Comparison of ENCODE assay signal across 19 cellular contexts in genomic region chr4:153045111-153045982, GRCh38.
DNase-seq lines count a peak whose midpoint lies in the region; ATAC-seq, FAIRE-seq and TF ChIP-seq lines count a peak whose summit lies in the region.
"Had no signal": no experiment of that assay in that cellular context is flagged by ENCODE, and none has a peak within 500 bp of the region (broad histone marks: within the 10 kb centered on the region; RNA-seq: fewer than 3 reads in every experiment).

No MANE protein-coding gene starts in this region.

- no peaks in the 10 kb centered on the region for H3K9me3 ChIP-seq in kidney (ENCODE audit: control insufficient read depth in 1 of 2, low read length in 2 of 2)
- no peaks in the 10 kb centered on the region for H3K9me3 ChIP-seq in ovary
- H3K9me3 ChIP-seq: A549, gastrocnemius medialis, Peyer's patch had no signal

- intact Hi-C loops in kidney (cut with DNase I) (no loop called here), ovary (cut with DNase I) (no loop called here)

- no peak for TF ChIP-seq POLR2A in ovary (IDR thresholded peaks at IDR 0.05)

- DNase-seq in CMK (ENCODE audit: low read depth) (peak; percentile 35), NAMALWA (ENCODE audit: low spot score) (peak; percentile 9), astrocyte of the hippocampus (ENCODE audit: low read depth, low spot score) (peak; percentile 87), kidney (no peak), HPDE6-E6E7 (ENCODE audit: extremely low spot score) (no peak), ovary (no peak)
- DNase-seq: activated naive CD4-positive, alpha-beta T cell treated with Interleukin-2 at 50 U/mL for 16 hours; COR-L47; endodermal cell; gastrocnemius medialis; NCI-H1105; NCI-H345; T-helper 2 cell had no signal

- no peak overlapping the region for H3K9ac ChIP-seq in kidney (ENCODE audit: low read length in 2 of 2)

- ATAC-seq in GM21786 (IDR thresholded peaks at IDR 0.05; ENCODE audit: unreplicated experiment) = peak; percentile 64
- ATAC-seq in HG03571 (IDR thresholded peaks at IDR 0.05; ENCODE audit: unreplicated experiment) = no peak
- ATAC-seq: A549, gastrocnemius medialis had no signal

- H3K4me3 ChIP-seq in kidney (ENCODE audit: low read length in 2 of 2) (no peak overlapping the region), ovary (no peak overlapping the region)
- H3K4me3 ChIP-seq: A549, gastrocnemius medialis, Peyer's patch, tibial nerve had no signal

- H3K36me3 ChIP-seq in kidney (ENCODE audit: control insufficient read depth in 1 of 2, insufficient read depth in 2 of 2, low read length in 2 of 2) (no peaks in the 10 kb centered on the region), ovary (no peaks in the 10 kb centered on the region)
- H3K36me3 ChIP-seq: gastrocnemius medialis, Peyer's patch, tibial nerve had no signal

- no peak for FAIRE-seq in kidney (lab: Jason Lieb, UNC)
- FAIRE-seq: A549, islet of Langerhans had no signal

- no peaks in the 10 kb centered on the region for H3K27me3 ChIP-seq in ovary
- H3K27me3 ChIP-seq: Peyer's patch, tibial nerve had no signal

- WGBS in ovary, 3 donors = 83 to 87% (median 84%) methylated on average over 4 of the region's 4 CpGs

- H3K4me1 ChIP-seq in kidney (ENCODE audit: control insufficient read depth in 1 of 2, insufficient read depth in 1 of 2, low read depth in 1 of 2, low read length in 2 of 2) = no peaks in the 10 kb centered on the region
- H3K4me1 ChIP-seq in ovary (ENCODE audit: insufficient read depth) = no peaks in the 10 kb centered on the region
- H3K4me1 ChIP-seq: A549, gastrocnemius medialis, Peyer's patch, tibial nerve had no signal

- TF ChIP-seq EP300 in ovary (IDR thresholded peaks at IDR 0.05) = no peak

- TF ChIP-seq CTCF in kidney (IDR thresholded peaks at IDR 0.05; ENCODE audit: borderline replicate concordance, extremely low read depth, insufficient read depth) (no peak), ovary (IDR thresholded peaks at IDR 0.05) (no peak)

- no peak overlapping the region for H3K27ac ChIP-seq in kidney (ENCODE audit: low read depth in 2 of 2, low read length in 2 of 2)
- H3K27ac ChIP-seq in ovary = no peak overlapping the region
- H3K27ac ChIP-seq: A549, gastrocnemius medialis, Peyer's patch, tibial nerve had no signal

Comparison
In these comparisons a context has a peak if more than half of its experiments do, and no peak if none do; other contexts are left out.
1. DNase-seq: peak in CMK (single experiment), NAMALWA (single experiment) and astrocyte of the hippocampus (single experiment); none in kidney (single experiment), HPDE6-E6E7 (single experiment) and ovary (0 of 5).